ENCODE assay signal across 8 cellular contexts in genomic region chr2:74421248-74421870, GRCh38. TPM values are rescaled to one million over a fixed set of nuclear protein-coding genes. Genes with fewer than 3 reads are reported as not detected.
A peak's percentile ranks its signal among the peaks of the same experiment; 100 is the strongest.
DNase-seq lines count a peak whose midpoint lies in the region; ATAC-seq and TF ChIP-seq lines count a peak whose summit lies in the region.

C2orf81 (minus strand) TSS chr2:74421619; CDS start chr2:74421560, 59 bp downstream.
WDR54 (plus strand) TSS chr2:74421730; CDS start chr2:74422154, 424 bp downstream.

- peak within 1 kb of the TSS; percentile 98 for H3K27ac Mint-ChIP-seq in Caco-2 (ENCODE audit: unreplicated experiment)
- peak within 1 kb of the TSS; percentile 96 for H3K27ac Mint-ChIP-seq in endodermal cell

- H3K9ac ChIP-seq in endodermal cell (ENCODE audit: extremely low read depth, low read length, poor library complexity, severe bottlenecking): peak within 1 kb of the TSS; percentile 74

- DNase-seq in Caco-2: peak; percentile 86 to 93
- DNase-seq in HUDEP-2 (lab: John Stamatoyannopoulos, UW; ENCODE audit: unreplicated experiment in 76 of 76): peak in 72 of 76 experiments; percentile 20 to 88 (median 68)
- peak; percentile 88 for DNase-seq in NOMO-1 treated with DMSO at 0.1 percent for 48 hours (lab: John Stamatoyannopoulos, UW; ENCODE audit: unreplicated experiment)
- peak; percentile 80 for DNase-seq in activated CD8-positive, alpha-beta memory T cell treated with anti-CD3 and anti-CD28 coated beads, Interleukin-2, amount 50 U/mL, for 1 hour (ENCODE audit: extremely low read depth)
- DNase-seq in endodermal cell: peak; percentile 97
- DNase-seq in middle frontal gyrus (ENCODE audit: extremely low spot score, low spot score): peak; percentile 79
- DNase-seq in stimulated activated CD8-positive, alpha-beta memory T cell treated with anti-CD3 and anti-CD28 coated beads, Interleukin-2, amount 100 ng/mL, for 48 hours (ENCODE audit: low read depth in 2 of 2): peak; percentile 92 to 95

- intact Hi-C loops in Caco-2 (cut with micrococcal nuclease; ENCODE audit: unreplicated experiment): no loop called here

- peaks cover 1% of the 10 kb centered on the region; the same call in 1 of the 2 replicates for H3K36me3 ChIP-seq in Caco-2 (ENCODE audit: control insufficient read depth, insufficient read depth, low read length)
- H3K36me3 ChIP-seq in endodermal cell (ENCODE audit: control insufficient read depth, insufficient read depth, low read length): peaks cover 20% of the 10 kb centered on the region

- peak within 1 kb of the TSS; percentile 96 for H3K4me3 Mint-ChIP-seq in Caco-2 (ENCODE audit: unreplicated experiment)
- peak within 1 kb of the TSS; percentile 90 for H3K4me3 Mint-ChIP-seq in endodermal cell

- H3K27ac ChIP-seq in endodermal cell (ENCODE audit: low read depth, low read length): peak within 1 kb of the TSS; percentile 79

- H3K27me3 ChIP-seq in Caco-2 (replicated peaks; ENCODE audit: control insufficient read depth, insufficient read depth, low read length) (no peaks in the 10 kb centered on the region), endodermal cell (ENCODE audit: control insufficient read depth, insufficient read depth, low read length, poor library complexity, severe bottlenecking) (peaks cover 8% of the 10 kb centered on the region)

- H3K4me1 ChIP-seq in Caco-2 (no peaks in the 10 kb centered on the region), endodermal cell (ENCODE audit: control insufficient read depth, insufficient read depth, low read length) (peaks cover 17% of the 10 kb centered on the region)

- no peak for TF ChIP-seq CTCF in Caco-2 (IDR thresholded peaks at IDR 0.05; ENCODE audit: insufficient read depth in 1 of 2, low read depth in 1 of 2, low read length in 1 of 2, severe bottlenecking in 1 of 2, unreplicated experiment in 1 of 2)
- no peak for TF ChIP-seq CTCF in endodermal cell (conservative IDR thresholded peaks at IDR 0.05)

- H3K27me3 Mint-ChIP-seq in Caco-2 (ENCODE audit: insufficient read depth, unreplicated experiment) (peaks cover 12% of the 10 kb centered on the region), endodermal cell (ENCODE audit: insufficient read depth) (peaks cover 29% of the 10 kb centered on the region)

- ATAC-seq in GM21390 (IDR thresholded peaks at IDR 0.05; ENCODE audit: unreplicated experiment): peak; percentile 94

- 0 to 1% methylated on average over 7 to 56 of the region's 56 CpGs for WGBS in endodermal cell (ENCODE audit: insufficient coverage in 1 of 2, insufficient read length in 1 of 2), 2 experiments

- H3K4me3 ChIP-seq in Caco-2 (ENCODE audit: low read depth, low read length) (peak within 1 kb of the TSS; percentile 77), endodermal cell (ENCODE audit: low read length) (peak within 1 kb of the TSS; percentile 94)

- no TSS peak for BruUV-seq in Caco-2 (replicated peaks; lab: Mats Ljungman, UMichigan)

- CTCF ChIA-PET in Caco-2 (lab: Charles Lee): interaction anchor here (0.7 to 1.2 kb wide), 3 partner anchors 30 to 538 kb away, joined by 3 to 4 read pairs (median 3); partner anchors contain the start of gene WBP1

- H3K9me3 Mint-ChIP-seq in Caco-2 (ENCODE audit: unreplicated experiment): no peaks in the 10 kb centered on the region
- no peaks in the 10 kb centered on the region for H3K9me3 Mint-ChIP-seq in endodermal cell

- H3K9me3 ChIP-seq in Caco-2 (no peaks in the 10 kb centered on the region), endodermal cell (ENCODE audit: control insufficient read depth, low read length) (no peaks in the 10 kb centered on the region)

- H3K36me3 Mint-ChIP-seq in Caco-2 (ENCODE audit: insufficient read depth, unreplicated experiment) (peaks cover 49% of the 10 kb centered on the region), endodermal cell (ENCODE audit: low read depth) (peaks cover 17% of the 10 kb centered on the region)

- POLR2A ChIA-PET in Caco-2 (lab: Charles Lee): no interaction called here

- H3K4me1 Mint-ChIP-seq in Caco-2 (ENCODE audit: low read depth, unreplicated experiment): peaks cover 14% of the 10 kb centered on the region
- peaks cover 22% of the 10 kb centered on the region for H3K4me1 Mint-ChIP-seq in endodermal cell

RNA-seq across cellular contexts. Expression of gene C2orf81, which starts in this region (rescaled TPM):
- 0.84 and 1.7 TPM in 2 replicates for total RNA-seq in Caco-2 (2022)
- 1 to 10 TPM; 3.8 to 4.8 TPM for total RNA-seq in endodermal cell
- polyA plus RNA-seq in endodermal cell (2013, experiment 1 of 2): 6.2 TPM
- 4.3 TPM for polyA plus RNA-seq in endodermal cell (2013, experiment 2 of 2)

RNA-seq across cellular contexts. Expression of gene WDR54, which starts in this region (rescaled TPM):
- total RNA-seq in Caco-2 (2022) (8.4 and 9.9 TPM in 2 replicates), endodermal cell (10 to 100 TPM; 43.1 to 69.4 TPM)
- 75.7 TPM for polyA plus RNA-seq in endodermal cell (2013, experiment 1 of 2)
- polyA plus RNA-seq in endodermal cell (2013, experiment 2 of 2): 65.9 TPM

Comparison
In these comparisons a context has a peak if more than half of its experiments do, and no peak if none do; other contexts are left out.
1. Peak in every context shown above with its lines: DNase-seq, ATAC-seq, H3K4me3 ChIP-seq and H3K27ac ChIP-seq.